In genomic region chr14:68535404-68536024, GRCh38 we compare ENCODE assay signal across 12 cellular contexts.
DNase-seq lines count a peak whose midpoint lies in the region; ATAC-seq and TF ChIP-seq lines count a peak whose summit lies in the region.
"Had no signal": no experiment of that assay in that cellular context is flagged by ENCODE, and none has a peak within 500 bp of the region (broad histone marks: within the 10 kb centered on the region; RNA-seq: fewer than 3 reads in every experiment).

No MANE protein-coding gene starts in this region.

- H3K4me3 ChIP-seq in RWPE2 (ENCODE audit: severe bottlenecking) (no peak overlapping the region), esophagus muscularis mucosa (no peak overlapping the region), psoas muscle (no peak overlapping the region)
- H3K4me3 ChIP-seq: colonic mucosa had no signal

- TF ChIP-seq EP300 in esophagus muscularis mucosa (IDR thresholded peaks at IDR 0.05), result no peak

- 67% methylated on average over 5 of the region's 5 CpGs for WGBS in esophagus muscularis mucosa
- WGBS in psoas muscle, 3 donors, result 64 to 73% (median 72%) methylated on average over 5 of the region's 5 CpGs

- H3K36me3 ChIP-seq in RWPE2 (ENCODE audit: low read depth), result no peaks in the 10 kb centered on the region
- H3K36me3 ChIP-seq in esophagus muscularis mucosa, result no peaks in the 10 kb centered on the region
- no peaks in the 10 kb centered on the region for H3K36me3 ChIP-seq in psoas muscle (ENCODE audit: insufficient read depth in 1 of 2, low read depth in 1 of 2)
- H3K36me3 ChIP-seq: colonic mucosa had no signal

- peak; percentile 29 for TF ChIP-seq CTCF in RWPE2 (IDR thresholded peaks at IDR 0.05; ENCODE audit: poor library complexity, severe bottlenecking)
- TF ChIP-seq CTCF in esophagus muscularis mucosa (IDR thresholded peaks at IDR 0.05), result no peak
- TF ChIP-seq CTCF in psoas muscle (IDR thresholded peaks at IDR 0.05), result no peak

- H3K4me1 ChIP-seq in RWPE2 (ENCODE audit: insufficient read depth, poor library complexity, severe bottlenecking) (peaks cover 16% of the 10 kb centered on the region), esophagus muscularis mucosa (peaks cover 7 to 23% (median 15%) of the 10 kb centered on the region in 4 donors), psoas muscle (peaks cover 26% of the 10 kb centered on the region)
- H3K4me1 ChIP-seq: colonic mucosa had no signal

- no peak for TF ChIP-seq POLR2A in esophagus muscularis mucosa (IDR thresholded peaks at IDR 0.05; ENCODE audit: low read depth)

- H3K27me3 ChIP-seq in RWPE2 (ENCODE audit: insufficient read depth, poor library complexity, severe bottlenecking), result no peaks in the 10 kb centered on the region
- no peaks in the 10 kb centered on the region for H3K27me3 ChIP-seq in esophagus muscularis mucosa
- no peaks in the 10 kb centered on the region for H3K27me3 ChIP-seq in psoas muscle (ENCODE audit: insufficient read depth in 3 of 3, low read length in 2 of 3)
- H3K27me3 ChIP-seq: colonic mucosa had no signal

- H3K27ac ChIP-seq in RWPE2 (ENCODE audit: poor library complexity, severe bottlenecking) (peak overlapping the region; percentile 99), esophagus muscularis mucosa (replicated peaks in 1 of 4) (no peak overlapping the region), psoas muscle (no peak overlapping the region)
- H3K27ac ChIP-seq: colonic mucosa had no signal

- DNase-seq in Daoy (ENCODE audit: low read depth) (peak; percentile 69), RWPE2 (ENCODE audit: low spot score) (peak; percentile 84), esophagus muscularis mucosa (ENCODE audit: extremely low spot score) (peak; percentile 57), psoas muscle (no peak), NCI-H345 treated with DMSO at 0.1 percent for 48 hours (lab: John Stamatoyannopoulos, UW; ENCODE audit: unreplicated experiment) (no peak)
- DNase-seq: activated CD4-positive, alpha-beta T cell treated with anti-CD3 and anti-CD28 coated beads for 1 hour; activated effector memory CD4-positive, alpha-beta T cell treated with anti-CD3 and anti-CD28 coated beads, Interleukin-2, amount 50 U/mL, for 16 hours; colonic mucosa; Right ventricle myocardium superior had no signal

- H3K9me3 ChIP-seq in RWPE2 (ENCODE audit: severe bottlenecking) (peaks cover 15% of the 10 kb centered on the region), esophagus muscularis mucosa (peaks cover 0 to 12% (median 8%) of the 10 kb centered on the region in 4 donors), psoas muscle (peaks cover 18% of the 10 kb centered on the region)
- H3K9me3 ChIP-seq: colonic mucosa had no signal

- ATAC-seq in RWPE2 (ENCODE audit: low read depth), result peak; percentile 98
- ATAC-seq in psoas muscle, result peak; percentile 47 to 66 (median 56)
- ATAC-seq in HG02642 (IDR thresholded peaks at IDR 0.05; ENCODE audit: poor library complexity, unreplicated experiment), result no peak
- ATAC-seq in HG03039 (IDR thresholded peaks at IDR 0.05; ENCODE audit: unreplicated experiment), result no peak
- ATAC-seq in HG02759 (IDR thresholded peaks at IDR 0.05; ENCODE audit: unreplicated experiment), result no peak

- intact Hi-C loops in esophagus muscularis mucosa (cut with DNase I) (no loop called here), psoas muscle (cut with DNase I) (no loop called here)

Comparison
In these comparisons a context has a peak if more than half of its experiments do, and no peak if none do; other contexts are left out.
1. DNase-seq: peak in Daoy (single experiment), RWPE2 (single experiment) and esophagus muscularis mucosa (single experiment); none in psoas muscle (0 of 2) and NCI-H345 treated with DMSO at 0.1 percent for 48 hours (single experiment).
2. ATAC-seq: peak in RWPE2 (single experiment) and psoas muscle (4 of 4); none in HG02642 (single experiment), HG03039 (single experiment) and HG02759 (single experiment).